25 cellular contexts compared by ENCODE assay signal in genomic region chr13:37365496-37365895, GRCh38.
"Had no signal": no experiment of that assay in that cellular context is flagged by ENCODE, and none has a peak within 500 bp of the region (broad histone marks: within the 10 kb centered on the region; RNA-seq: fewer than 3 reads in every experiment).

No MANE protein-coding gene starts in this region.

- H3K4me3 Mint-ChIP-seq: memory B cell; naive thymus-derived CD8-positive, alpha-beta T cell; nephron; neural crest cell; stimulated activated naive B cell treated with anti-CD40 and anti-IgM and Interleukin-4, amounts not matched to agents 10 μg/mL and 1 μg/mL and 100 μg/mL, for 72 hours had no signal

- H3K36me3 Mint-ChIP-seq: memory B cell; stimulated activated naive B cell treated with anti-CD40 and anti-IgM and Interleukin-4, amounts not matched to agents 10 μg/mL and 1 μg/mL and 100 μg/mL, for 72 hours had no signal

- H3K27me3 ChIP-seq: heart right ventricle, hepatocyte, right atrium auricular region, right lobe of liver, suprapubic skin, tibial artery, upper lobe of right lung had no signal

- H3K4me1 ChIP-seq: left ventricle myocardium inferior, parathyroid adenoma, right atrium auricular region, right lobe of liver, suprapubic skin, tibial artery, upper lobe of right lung had no signal

- DNase-seq: heart right ventricle; islet precursor cell; left ventricle myocardium inferior; midbrain; naive thymus-derived CD8-positive, alpha-beta T cell; nucleus accumbens; right lobe of liver; stimulated activated CD4-positive, alpha-beta T cell treated with anti-CD3 and anti-CD28 coated beads, Interleukin-1b, Interleukin-23, amount 100 ng/mL, for 48 hours; stimulated activated CD4-positive, alpha-beta T cell treated with anti-CD3 and anti-CD28 coated beads, Interleukin-2, amount 100 ng/mL, for 48 hours; stimulated activated naive B cell treated with anti-CD40 and anti-IgM and Interleukin-4, amounts not matched to agents 10 μg/mL and 1 μg/mL and 100 μg/mL, for 72 hours; stimulated activated naive CD8-positive, alpha-beta T cell treated with anti-CD3 and anti-CD28 coated beads, Interleukin-15, Interleukin-2, amounts not matched to agents 100 U/mL and 50 U/mL, for 24 hours; tibial artery; trophoblast cell; upper lobe of right lung had no signal

- H3K36me3 ChIP-seq: heart right ventricle, left ventricle myocardium inferior, right atrium auricular region, right lobe of liver, suprapubic skin, thoracic aorta, tibial artery, upper lobe of right lung had no signal

- H3K4me3 ChIP-seq: heart right ventricle, hepatocyte, left ventricle myocardium inferior, lung, right atrium auricular region, right lobe of liver, smooth muscle cell, suprapubic skin, thoracic aorta, tibial artery, upper lobe of right lung had no signal

- H3K4me2 ChIP-seq: hepatocyte, smooth muscle cell had no signal

- H3K9me3 Mint-ChIP-seq: memory B cell, nephron, neural crest cell had no signal

- H3K27me3 Mint-ChIP-seq: memory B cell; progenitor cell of endocrine pancreas; stimulated activated naive B cell treated with anti-CD40 and anti-IgM and Interleukin-4, amounts not matched to agents 10 μg/mL and 1 μg/mL and 100 μg/mL, for 72 hours had no signal

- H3K27ac ChIP-seq: heart right ventricle, hepatocyte, left ventricle myocardium inferior, parathyroid adenoma, right atrium auricular region, right lobe of liver, suprapubic skin, thoracic aorta, tibial artery, upper lobe of right lung had no signal

- H3K79me2 ChIP-seq: hepatocyte, parathyroid adenoma had no signal

- H3K4me1 Mint-ChIP-seq: memory B cell; naive thymus-derived CD8-positive, alpha-beta T cell; nephron; stimulated activated naive B cell treated with anti-CD40 and anti-IgM and Interleukin-4, amounts not matched to agents 10 μg/mL and 1 μg/mL and 100 μg/mL, for 72 hours had no signal

- H2AFZ ChIP-seq: hepatocyte, parathyroid adenoma had no signal

- H3K27ac Mint-ChIP-seq: memory B cell; naive thymus-derived CD8-positive, alpha-beta T cell; nephron; progenitor cell of endocrine pancreas; stimulated activated naive B cell treated with anti-CD40 and anti-IgM and Interleukin-4, amounts not matched to agents 10 μg/mL and 1 μg/mL and 100 μg/mL, for 72 hours had no signal

- H3K9me3 ChIP-seq: heart right ventricle, left ventricle myocardium inferior, right atrium auricular region, right lobe of liver, suprapubic skin, thoracic aorta, tibial artery, upper lobe of right lung had no signal
